In genomic region chr15:89397653-89398023, GRCh38 we compare ENCODE assay signal across 27 cellular contexts.
"Had no signal": no experiment of that assay in that cellular context is flagged by ENCODE, and none has a peak within 500 bp of the region (broad histone marks: within the 10 kb centered on the region; RNA-seq: fewer than 3 reads in every experiment).

No MANE protein-coding gene starts in this region.

- FAIRE-seq: bronchial epithelial cell, frontal cortex had no signal

- H3K9me3 ChIP-seq: ascending aorta had no signal

- ATAC-seq: activated CD4-positive, alpha-beta T cell treated with anti-CD3 and anti-CD28 coated beads for 36 hours; activated naive CD4-positive, alpha-beta T cell treated with anti-CD3 and anti-CD28 coated beads, Interleukin-2, amount 50 U/mL, for 72 hours; activated T-cell treated with anti-CD3 and anti-CD28 coated beads, Interleukin-2, amount 50 U/mL, for 72 hours; esophagus mucosa; T-helper 17 cell had no signal

- DNase-seq: activated CD4-positive, alpha-beta memory T cell treated with anti-CD3 and anti-CD28 coated beads, Interleukin-2, amount 10 ng/mL, durations not matched to agents 7 days and 5 days; activated CD4-positive, alpha-beta T cell treated with anti-CD3 and anti-CD28 coated beads for 36 hours; activated CD4-positive, alpha-beta T cell treated with anti-CD3 and anti-CD28 coated beads, Interleukin-2, amount 10 ng/mL, durations not matched to agents 7 days and 5 days; activated CD4-positive, alpha-beta T cell treated with anti-CD3 and anti-CD28 coated beads, Interleukin-2, amount 50 U/mL, for 4 hours; activated CD4-positive, CD25-positive, alpha-beta regulatory T cell; activated CD4-positive, CD25-positive, alpha-beta regulatory T cell treated with anti-CD3 and anti-CD28 coated beads, Interleukin-2, amount 50 U/mL, for 72 hours; activated CD8-positive, alpha-beta memory T cell treated with anti-CD3 and anti-CD28 coated beads, Interleukin-2, amount 50 U/mL, for 48 hours; activated gamma-delta T cell; activated naive CD4-positive, alpha-beta T cell; activated naive CD4-positive, alpha-beta T cell treated with anti-CD3 and anti-CD28 coated beads, Interleukin-2, amount 10 ng/mL, durations not matched to agents 7 days and 5 days; activated naive CD8-positive, alpha-beta T cell treated with anti-CD3 and anti-CD28 coated beads, Interleukin-2, amount 10 ng/mL, durations not matched to agents 7 days and 5 days; activated T-cell treated with anti-CD3 and anti-CD28 coated beads for 4 hours; activated T-cell treated with anti-CD3 and anti-CD28 coated beads, Interleukin-2, amount 50 U/mL, for 24 hours; activated T-cell treated with anti-CD3 and anti-CD28 coated beads, Interleukin-2, amount 50 U/mL, for 72 hours; brain microvascular endothelial cell; dorsolateral prefrontal cortex; effector memory CD4-positive, alpha-beta T cell; foreskin fibroblast; head of caudate nucleus; T-helper 17 cell; T1000 had no signal

- H3K4me3 ChIP-seq: ascending aorta, coronary artery, dorsolateral prefrontal cortex had no signal

- H3K36me3 ChIP-seq: ascending aorta, brain microvascular endothelial cell had no signal

- H3K27ac ChIP-seq: ascending aorta, brain microvascular endothelial cell, coronary artery had no signal
